ENCODE assay signal across 24 cellular contexts in the genomic region with DNA sequence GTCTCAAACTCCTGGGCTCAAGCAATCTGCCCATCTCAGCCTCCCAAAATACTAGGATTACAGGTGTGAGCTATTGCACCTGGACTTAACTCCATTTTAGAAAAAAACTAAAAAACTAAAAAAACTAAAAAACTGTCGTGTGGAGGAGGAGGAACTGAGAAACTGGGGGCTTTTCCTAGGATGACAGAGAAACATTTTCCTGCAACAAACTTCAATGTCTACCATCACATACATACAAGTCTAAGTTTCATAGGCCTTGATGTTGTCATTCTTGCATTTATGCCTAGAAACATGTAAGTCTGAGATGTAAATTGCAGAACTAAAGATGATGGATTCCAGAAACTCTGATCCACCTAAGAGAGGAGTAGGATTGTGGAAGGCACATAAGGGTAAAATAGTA.
"Had no signal": no experiment of that assay in that cellular context is flagged by ENCODE, and none has a peak within 500 bp of the region (broad histone marks: within the 10 kb centered on the region; RNA-seq: fewer than 3 reads in every experiment).

No MANE protein-coding gene starts in this region.

- H3K36me3 ChIP-seq: lower lobe of right lung, neutrophil, pancreas, right lobe of liver, thyroid gland had no signal

- H3K9me3 ChIP-seq: lower lobe of right lung, neutrophil, pancreas, right lobe of liver, thyroid gland had no signal

- H3K4me2 ChIP-seq: smooth muscle cell had no signal

- H3K4me1 ChIP-seq: foreskin keratinocyte, lower lobe of right lung, pancreas, right lobe of liver had no signal

- H3K27ac ChIP-seq: coronary artery, foreskin keratinocyte, lower lobe of right lung, neutrophil, pancreas, right lobe of liver, thyroid gland had no signal

- H3K27me3 Mint-ChIP-seq: activated B cell treated with CpG ODN at 0.5 μM for 24 hours; activated CD4-positive, alpha-beta T cell treated with anti-CD3 and anti-CD28 coated beads, Interleukin-2, amount 10 ng/mL, durations not matched to agents 7 days and 5 days; activated naive CD4-positive, alpha-beta T cell treated with anti-CD3 and anti-CD28 coated beads, Interleukin-2, amount 10 ng/mL, durations not matched to agents 7 days and 5 days; central memory CD8-positive, alpha-beta T cell had no signal

- H3K27ac Mint-ChIP-seq: activated B cell treated with CpG ODN at 0.5 μM for 24 hours; activated CD4-positive, alpha-beta T cell treated with anti-CD3 and anti-CD28 coated beads, Interleukin-2, amount 10 ng/mL, durations not matched to agents 7 days and 5 days; activated naive CD4-positive, alpha-beta T cell treated with anti-CD3 and anti-CD28 coated beads, Interleukin-2, amount 10 ng/mL, durations not matched to agents 7 days and 5 days; natural killer cell; stimulated activated effector memory CD8-positive, alpha-beta T cell treated with anti-CD3 and anti-CD28 coated beads, Interleukin-12 subunit alpha, Interleukin-12 subunit beta, amount 100 ng/mL, for 72 hours had no signal

- H3K4me1 Mint-ChIP-seq: central memory CD8-positive, alpha-beta T cell had no signal

- H3K4me3 Mint-ChIP-seq: activated B cell treated with CpG ODN at 0.5 μM for 24 hours; activated CD4-positive, alpha-beta T cell treated with anti-CD3 and anti-CD28 coated beads, Interleukin-2, amount 10 ng/mL, durations not matched to agents 7 days and 5 days; activated naive CD4-positive, alpha-beta T cell treated with anti-CD3 and anti-CD28 coated beads, Interleukin-2, amount 10 ng/mL, durations not matched to agents 7 days and 5 days; activated T-cell treated with anti-CD3 and anti-CD28 coated beads, Interleukin-2, amount 50 U/mL, for 4 hours; central memory CD8-positive, alpha-beta T cell; natural killer cell; stimulated activated effector memory CD8-positive, alpha-beta T cell treated with anti-CD3 and anti-CD28 coated beads, Interleukin-12 subunit alpha, Interleukin-12 subunit beta, amount 100 ng/mL, for 72 hours had no signal

- DNase-seq: activated B cell treated with CpG ODN at 0.5 μM for 24 hours; activated CD4-positive, alpha-beta T cell treated with anti-CD3 and anti-CD28 coated beads, Interleukin-2, amount 10 ng/mL, durations not matched to agents 7 days and 5 days; activated CD8-positive, alpha-beta memory T cell treated with anti-CD3 and anti-CD28 coated beads, Interleukin-2, amount 50 U/mL, for 4 hours; activated effector memory CD4-positive, alpha-beta T cell treated with Interleukin-2 at 50 U/mL for 16 hours; activated naive CD4-positive, alpha-beta T cell treated with anti-CD3 and anti-CD28 coated beads, Interleukin-2, amount 10 ng/mL, durations not matched to agents 7 days and 5 days; activated T-cell treated with anti-CD3 and anti-CD28 coated beads, Interleukin-2, amount 50 U/mL, for 4 hours; aorta; foreskin keratinocyte; glutamatergic neuron; hippocampal formation; islet precursor cell; left colon; lower lobe of right lung; natural killer cell; pancreas; right lobe of liver; stimulated activated CD4-positive, alpha-beta T cell treated with anti-CD3 and anti-CD28 coated beads, Interleukin-4, amount 100 ng/mL, for 24 hours; T-helper 9 cell; thyroid gland had no signal

- H3K36me3 Mint-ChIP-seq: natural killer cell; stimulated activated effector memory CD8-positive, alpha-beta T cell treated with anti-CD3 and anti-CD28 coated beads, Interleukin-12 subunit alpha, Interleukin-12 subunit beta, amount 100 ng/mL, for 72 hours had no signal

- ATAC-seq: activated T-cell treated with anti-CD3 and anti-CD28 coated beads, Interleukin-2, amount 50 U/mL, for 4 hours; foreskin keratinocyte; left colon; lower lobe of right lung; natural killer cell; pancreas; right lobe of liver; stimulated activated effector memory CD8-positive, alpha-beta T cell treated with anti-CD3 and anti-CD28 coated beads, Interleukin-12 subunit alpha, Interleukin-12 subunit beta, amount 100 ng/mL, for 72 hours had no signal

- H3K4me3 ChIP-seq: coronary artery, lower lobe of right lung, pancreas, right lobe of liver, smooth muscle cell, thyroid gland had no signal

- H3K27me3 ChIP-seq: foreskin keratinocyte, neutrophil, pancreas, right lobe of liver, thyroid gland had no signal

- H3K9me3 Mint-ChIP-seq: activated B cell treated with CpG ODN at 0.5 μM for 24 hours; activated T-cell treated with anti-CD3 and anti-CD28 coated beads, Interleukin-2, amount 50 U/mL, for 4 hours; central memory CD8-positive, alpha-beta T cell; natural killer cell; stimulated activated effector memory CD8-positive, alpha-beta T cell treated with anti-CD3 and anti-CD28 coated beads, Interleukin-12 subunit alpha, Interleukin-12 subunit beta, amount 100 ng/mL, for 72 hours had no signal
